In genomic region chr14:60780558-60780957, GRCh38 we compare ENCODE assay signal across 7 cellular contexts. TPM values are rescaled to one million over a fixed set of nuclear protein-coding genes. Genes with fewer than 3 reads are reported as not detected.
DNase-seq lines count a peak whose midpoint lies in the region; ATAC-seq, FAIRE-seq and TF ChIP-seq lines count a peak whose summit lies in the region.
"Not testable (repeated sequence)": the region's sequence is repeated elsewhere in the genome, so short reads cannot be mapped to it uniquely, and the experiment has no call there.
"Had no signal": no experiment of that assay in that cellular context is flagged by ENCODE, and none has a peak within 500 bp of the region (broad histone marks: within the 10 kb centered on the region; RNA-seq: fewer than 3 reads in every experiment).

No MANE protein-coding gene starts in this region.

- H3K27ac ChIP-seq in pancreas, result not testable (repeated sequence)

- TF ChIP-seq CTCF in pancreas (IDR thresholded peaks at IDR 0.05), result not testable (repeated sequence)

- H3K36me3 Mint-ChIP-seq in activated CD4-positive, alpha-beta T cell treated with anti-CD3 and anti-CD28 coated beads for 36 hours (ENCODE audit: low read depth); activated T-helper 2 cell treated with anti-CD3 and anti-CD28 coated beads, Interferon-gamma antibody, Interleukin-2, Interleukin-4, amounts not matched to agents 10 μg/mL and 5 μg/mL and 100 μg/mL, durations not matched to agents 14 hours and 24 hours and 36 hours (ENCODE audit: low read depth); stimulated activated naive CD8-positive, alpha-beta T cell treated with anti-CD3 and anti-CD28 coated beads, Interleukin-15, Interleukin-2, amounts not matched to agents 100 ng/mL and 50 ng/mL, for 24 hours (ENCODE audit: low read depth): not testable (repeated sequence)

- H3K4me3 Mint-ChIP-seq in activated CD4-positive, alpha-beta T cell treated with anti-CD3 and anti-CD28 coated beads for 36 hours; activated T-helper 2 cell treated with anti-CD3 and anti-CD28 coated beads, Interferon-gamma antibody, Interleukin-2, Interleukin-4, amounts not matched to agents 10 μg/mL and 5 μg/mL and 100 μg/mL, durations not matched to agents 14 hours and 24 hours and 36 hours (ENCODE audit: low read depth); stimulated activated naive CD8-positive, alpha-beta T cell treated with anti-CD3 and anti-CD28 coated beads, Interleukin-15, Interleukin-2, amounts not matched to agents 100 ng/mL and 50 ng/mL, for 24 hours: not testable (repeated sequence)

- DNase-seq in H54 (ENCODE audit: insufficient read length, low spot score); activated CD4-positive, alpha-beta T cell treated with anti-CD3 and anti-CD28 coated beads for 36 hours; activated T-helper 2 cell treated with anti-CD3 and anti-CD28 coated beads, Interferon-gamma antibody, Interleukin-2, Interleukin-4, amounts not matched to agents 10 μg/mL and 5 μg/mL and 100 μg/mL, durations not matched to agents 14 hours and 24 hours and 36 hours (ENCODE audit: low spot score); pancreas: not testable (repeated sequence)

- not testable (repeated sequence) for H3K9me3 ChIP-seq in pancreas

- not testable (repeated sequence) for H3K27me3 ChIP-seq in pancreas

- not testable (repeated sequence) for H3K4me3 ChIP-seq in pancreas

- peaks cover 12% of the 10 kb centered on the region for H3K4me1 Mint-ChIP-seq in activated CD4-positive, alpha-beta T cell treated with anti-CD3 and anti-CD28 coated beads for 36 hours
- H3K4me1 Mint-ChIP-seq in activated T-helper 2 cell treated with anti-CD3 and anti-CD28 coated beads, Interferon-gamma antibody, Interleukin-2, Interleukin-4, amounts not matched to agents 10 μg/mL and 5 μg/mL and 100 μg/mL, durations not matched to agents 14 hours and 24 hours and 36 hours (ENCODE audit: low read depth), result peaks cover 21% of the 10 kb centered on the region
- H3K4me1 Mint-ChIP-seq in stimulated activated naive CD8-positive, alpha-beta T cell treated with anti-CD3 and anti-CD28 coated beads, Interleukin-15, Interleukin-2, amounts not matched to agents 100 ng/mL and 50 ng/mL, for 24 hours (ENCODE audit: low read depth), result peaks cover 20% of the 10 kb centered on the region

- H3K4me1 ChIP-seq in pancreas, result not testable (repeated sequence)

- peak; percentile 61 for ATAC-seq in activated CD4-positive, alpha-beta T cell treated with anti-CD3 and anti-CD28 coated beads for 36 hours
- not testable (repeated sequence) for ATAC-seq in pancreas

- H3K36me3 ChIP-seq in pancreas, result not testable (repeated sequence)

- CTCF ChIA-PET in activated CD4-positive, alpha-beta T cell treated with anti-CD3 and anti-CD28 coated beads for 36 hours (lab: Charles Lee), result interaction anchor here (0.6 kb wide), 1 partner anchor 30 kb away, joined by 4 read pairs; no protein-coding TSS in a partner anchor

- H3K27me3 Mint-ChIP-seq in activated CD4-positive, alpha-beta T cell treated with anti-CD3 and anti-CD28 coated beads for 36 hours; activated T-helper 2 cell treated with anti-CD3 and anti-CD28 coated beads, Interferon-gamma antibody, Interleukin-2, Interleukin-4, amounts not matched to agents 10 μg/mL and 5 μg/mL and 100 μg/mL, durations not matched to agents 14 hours and 24 hours and 36 hours (ENCODE audit: low read depth); stimulated activated naive CD8-positive, alpha-beta T cell treated with anti-CD3 and anti-CD28 coated beads, Interleukin-15, Interleukin-2, amounts not matched to agents 100 ng/mL and 50 ng/mL, for 24 hours: not testable (repeated sequence)

- not testable (repeated sequence) for H3K27ac Mint-ChIP-seq in activated CD4-positive, alpha-beta T cell treated with anti-CD3 and anti-CD28 coated beads for 36 hours
- peak overlapping the region; percentile 70 for H3K27ac Mint-ChIP-seq in activated T-helper 2 cell treated with anti-CD3 and anti-CD28 coated beads, Interferon-gamma antibody, Interleukin-2, Interleukin-4, amounts not matched to agents 10 μg/mL and 5 μg/mL and 100 μg/mL, durations not matched to agents 14 hours and 24 hours and 36 hours
- H3K27ac Mint-ChIP-seq in stimulated activated naive CD8-positive, alpha-beta T cell treated with anti-CD3 and anti-CD28 coated beads, Interleukin-15, Interleukin-2, amounts not matched to agents 100 ng/mL and 50 ng/mL, for 24 hours, result peak overlapping the region; percentile 27

- FAIRE-seq in G401.6 (lab: Jason Lieb, UNC) (peak; percentile 31), H54 (lab: Jason Lieb, UNC) (peak; percentile 58), pancreas (lab: Jason Lieb, UNC) (peak; percentile 54)

- not testable (repeated sequence) for H3K9me3 Mint-ChIP-seq in activated CD4-positive, alpha-beta T cell treated with anti-CD3 and anti-CD28 coated beads for 36 hours (ENCODE audit: low read depth); activated T-helper 2 cell treated with anti-CD3 and anti-CD28 coated beads, Interferon-gamma antibody, Interleukin-2, Interleukin-4, amounts not matched to agents 10 μg/mL and 5 μg/mL and 100 μg/mL, durations not matched to agents 14 hours and 24 hours and 36 hours; stimulated activated naive CD8-positive, alpha-beta T cell treated with anti-CD3 and anti-CD28 coated beads, Interleukin-15, Interleukin-2, amounts not matched to agents 100 ng/mL and 50 ng/mL, for 24 hours

- not testable (repeated sequence) for TF ChIP-seq POLR2A in H54 (IDR thresholded peaks at IDR 0.05; ENCODE audit: low read depth, low read length)

- intact Hi-C loops in activated CD4-positive, alpha-beta T cell treated with anti-CD3 and anti-CD28 coated beads for 36 hours (cut with DNase I, micrococcal nuclease); pancreas (cut with DNase I): not testable (repeated sequence)
- intact Hi-C loops in activated T-helper 2 cell treated with anti-CD3 and anti-CD28 coated beads, Interferon-gamma antibody, Interleukin-2, Interleukin-4, amounts not matched to agents 10 μg/mL and 5 μg/mL and 100 μg/mL, durations not matched to agents 14 hours and 24 hours and 36 hours (cut with micrococcal nuclease), result loop anchor here (1.0 to 10.0 kb wide), 4 partner anchors 27 to 166 kb away; no protein-coding TSS in a partner anchor

- POLR2A ChIA-PET in activated CD4-positive, alpha-beta T cell treated with anti-CD3 and anti-CD28 coated beads for 36 hours (lab: Charles Lee), result not testable (repeated sequence)

RNA-seq across cellular contexts. Expression of gene MNAT1, which starts 46.0 kb away (rescaled TPM):
- 10 to 100 TPM; 36.2 to 40.3 TPM for total RNA-seq in activated CD4-positive, alpha-beta T cell treated with anti-CD3 and anti-CD28 coated beads for 36 hours
- total RNA-seq in activated T-helper 2 cell treated with anti-CD3 and anti-CD28 coated beads, Interferon-gamma antibody, Interleukin-2, Interleukin-4, amounts not matched to agents 10 μg/mL and 5 μg/mL and 100 μg/mL, durations not matched to agents 14 hours and 24 hours and 36 hours, result 56.2 and 57.5 TPM in 2 replicates
- total RNA-seq in pancreas, result 10 to 100 TPM in 5 of 6 donors, 1 to 10 TPM in 1; 8.0 to 15.6 (median 12.9) TPM
- polyA plus RNA-seq in pancreas, result 10 to 100 TPM in 1 of 2 donors, 1 to 10 TPM in 1; 6.9 to 12.2 TPM

RNA-seq across cellular contexts. Expression of gene SIX4, which starts 56.4 kb away (rescaled TPM):
- total RNA-seq in activated CD4-positive, alpha-beta T cell treated with anti-CD3 and anti-CD28 coated beads for 36 hours, result under 1 TPM in 1 of 2 experiments, not detected in 1; 0.11 TPM
- 1.1 and 1.3 TPM in 2 replicates for total RNA-seq in activated T-helper 2 cell treated with anti-CD3 and anti-CD28 coated beads, Interferon-gamma antibody, Interleukin-2, Interleukin-4, amounts not matched to agents 10 μg/mL and 5 μg/mL and 100 μg/mL, durations not matched to agents 14 hours and 24 hours and 36 hours
- 1 to 10 TPM; 1.3 to 4.1 (median 2.4) TPM for total RNA-seq in pancreas
- polyA plus RNA-seq in pancreas, result under 1 TPM; 0.33 to 0.65 TPM
- total RNA-seq: CD4-positive, alpha-beta T cell had no signal
